8 cellular contexts compared by ENCODE assay signal in genomic region chr9:132006657-132007370, GRCh38.
DNase-seq lines count a peak whose midpoint lies in the region; ATAC-seq and TF ChIP-seq lines count a peak whose summit lies in the region.

No MANE protein-coding gene starts in this region.

- peaks cover 39% of the 10 kb centered on the region for H3K4me1 ChIP-seq in RWPE2 (ENCODE audit: insufficient read depth, poor library complexity, severe bottlenecking)

- ATAC-seq in HG03196 (IDR thresholded peaks at IDR 0.05; ENCODE audit: unreplicated experiment) (peak; percentile 81), RWPE2 (ENCODE audit: low read depth) (no peak), HG03280 (IDR thresholded peaks at IDR 0.05; ENCODE audit: unreplicated experiment) (no peak)

- no peaks in the 10 kb centered on the region for H3K27me3 ChIP-seq in RWPE2 (ENCODE audit: insufficient read depth, poor library complexity, severe bottlenecking)

- no peaks in the 10 kb centered on the region for H3K9me3 ChIP-seq in RWPE2 (ENCODE audit: severe bottlenecking)

- DNase-seq in NCI-H2196 (lab: John Stamatoyannopoulos, UW; ENCODE audit: unreplicated experiment) (peak; percentile 48), NCI-H2196 treated with DMSO at 0.1 percent for 48 hours (lab: John Stamatoyannopoulos, UW; ENCODE audit: unreplicated experiment) (no peak), RWPE2 (ENCODE audit: low spot score) (no peak), iPS-NIHi7 (ENCODE audit: extremely low spot score) (peak; percentile 48), SW480 (ENCODE audit: low spot score) (no peak), HCEC 1CT (no peak)

- peak overlapping the region; percentile 65 for H3K27ac ChIP-seq in RWPE2 (ENCODE audit: poor library complexity, severe bottlenecking)

- H3K4me3 ChIP-seq in RWPE2 (ENCODE audit: severe bottlenecking) = no peak overlapping the region

- TF ChIP-seq CTCF in RWPE2 (IDR thresholded peaks at IDR 0.05; ENCODE audit: poor library complexity, severe bottlenecking) = no peak

- H3K36me3 ChIP-seq in RWPE2 (ENCODE audit: low read depth) = no peaks in the 10 kb centered on the region

Comparison
In these comparisons a context has a peak if more than half of its experiments do, and no peak if none do; other contexts are left out.
1. DNase-seq: peak in NCI-H2196 (single experiment) and iPS-NIHi7 (single experiment); none in NCI-H2196 treated with DMSO at 0.1 percent for 48 hours (single experiment), RWPE2 (single experiment), SW480 (single experiment) and HCEC 1CT (single experiment).